In genomic region chr13:95510950-95511349, GRCh38 we compare ENCODE assay signal across 18 cellular contexts. TPM values are rescaled to one million over a fixed set of nuclear protein-coding genes. Genes with fewer than 3 reads are reported as not detected.
DNase-seq lines count a peak whose midpoint lies in the region; ATAC-seq and TF ChIP-seq lines count a peak whose summit lies in the region.
"Had no signal": no experiment of that assay in that cellular context is flagged by ENCODE, and none has a peak within 500 bp of the region (broad histone marks: within the 10 kb centered on the region; RNA-seq: fewer than 3 reads in every experiment).

No MANE protein-coding gene starts in this region.

- TF ChIP-seq POLR2A in esophagus squamous epithelium (IDR thresholded peaks at IDR 0.05), result no peak

- H3K27me3 ChIP-seq in esophagus squamous epithelium, result no peaks in the 10 kb centered on the region
- H3K27me3 ChIP-seq: BLaER1 treated with 17β-estradiol and CSF1 and Interleukin-3, amounts not matched to agents 10 nM and 100 nM had no signal

- no peak for TF ChIP-seq RAD21 in Ishikawa (IDR thresholded peaks at IDR 0.05; ENCODE audit: low read depth)

- POLR2A ChIA-PET in HEK293 (lab: Yijun Ruan, JAX), result no interaction called here

- H3K27ac ChIP-seq in HEK293 (ENCODE audit: extremely low read depth, low read depth, low read length) (no peak overlapping the region), esophagus squamous epithelium (peak overlapping the region in 3 of 4 donors; percentile 69 to 82 (median 81))
- H3K27ac ChIP-seq: 22Rv1, A549, C4-2B had no signal

- H3K4me3 ChIP-seq in HEK293 (ENCODE audit: low read depth, low read length) (no peak overlapping the region), esophagus squamous epithelium (no peak overlapping the region)
- H3K4me3 ChIP-seq: A549; BLaER1 treated with 17β-estradiol and CSF1 and Interleukin-3, amounts not matched to agents 10 nM and 100 nM had no signal

- intact Hi-C loops in esophagus squamous epithelium (cut with DNase I), result no loop called here

- no peak for DNase-seq in esophagus squamous epithelium (lab: John Stamatoyannopoulos, UW)
- DNase-seq in NCI-H1694 (lab: John Stamatoyannopoulos, UW), result no peak
- DNase-seq: AML-193; Caco-2; Calu3; CD4-positive, alpha-beta T cell; CD8-positive, alpha-beta T cell; DMS79 treated with DMSO at 0.1 percent for 48 hours; GF-D8 had no signal

- H3K4me1 ChIP-seq in HEK293 (ENCODE audit: control insufficient read depth, insufficient read depth, low read length), result no peaks in the 10 kb centered on the region
- H3K4me1 ChIP-seq in esophagus squamous epithelium, result peaks cover 6 to 56% (median 20%) of the 10 kb centered on the region in 3 donors
- H3K4me1 ChIP-seq: A549, Caco-2 had no signal

- no peak for ATAC-seq in GM21717 (IDR thresholded peaks at IDR 0.05; ENCODE audit: unreplicated experiment)
- ATAC-seq: A549; CD8-positive, alpha-beta T cell had no signal

- no peak for TF ChIP-seq CTCF in HEK293 (tag by site-specific recombination; IDR thresholded peaks at IDR 0.05)
- TF ChIP-seq CTCF in esophagus squamous epithelium (IDR thresholded peaks at IDR 0.05), result no peak

- TF ChIP-seq EP300 in Ishikawa (IDR thresholded peaks at IDR 0.05; ENCODE audit: borderline replicate concordance), result peak; percentile 47; the same call in 1 of the 2 replicates

- no peaks in the 10 kb centered on the region for H3K36me3 ChIP-seq in HEK293 (ENCODE audit: control insufficient read depth in 2 of 2, insufficient read depth in 1 of 2, low read length in 2 of 2)
- no peaks in the 10 kb centered on the region for H3K36me3 ChIP-seq in esophagus squamous epithelium
- H3K36me3 ChIP-seq: BLaER1 treated with 17β-estradiol and CSF1 and Interleukin-3, amounts not matched to agents 10 nM and 100 nM had no signal

- CTCF ChIA-PET in HEK293 (lab: Yijun Ruan, JAX), result no interaction called here

- H3K9me3 ChIP-seq in HEK293 (ENCODE audit: control insufficient read depth, insufficient read depth, low read depth, low read length) (no peaks in the 10 kb centered on the region), esophagus squamous epithelium (no peaks in the 10 kb centered on the region)
- H3K9me3 ChIP-seq: A549; BLaER1 treated with 17β-estradiol and CSF1 and Interleukin-3, amounts not matched to agents 10 nM and 100 nM; Caco-2 had no signal

- WGBS in esophagus squamous epithelium, 2 donors, result 19 to 38% methylated on average over 1 of the region's 1 CpG

TF ChIP-seq in HEK293, 187 proteins besides CTCF, POLR2A, EP300 and RAD21:
- no peak for TF ChIP-seq ZSCAN18 (tag by site-specific recombination; IDR thresholded peaks at IDR 0.05)
- no peak for TF ChIP-seq GFI1B (tag by site-specific recombination; IDR thresholded peaks at IDR 0.05)
- TF ChIP-seq ZNF677 (tag by site-specific recombination; IDR thresholded peaks at IDR 0.05), result no peak
- no peak for TF ChIP-seq ZNF777 (tag by site-specific recombination; IDR thresholded peaks at IDR 0.05; ENCODE audit: borderline replicate concordance)
- no peak for TF ChIP-seq ZNF837 (tag by site-specific recombination; IDR thresholded peaks at IDR 0.05)
- TF ChIP-seq ZNF664 (tag by site-specific recombination; IDR thresholded peaks at IDR 0.05), result peak; percentile 53; the same call in 1 of the 2 replicates
- no peak for TF ChIP-seq IKZF3 (tag by site-specific recombination; IDR thresholded peaks at IDR 0.05)
- TF ChIP-seq ZNF658 (tag by site-specific recombination; IDR thresholded peaks at IDR 0.05), result no peak

TF ChIP-seq in Ishikawa, 13 proteins besides CTCF, POLR2A, EP300 and RAD21:
- peak; percentile 46 for TF ChIP-seq TEAD4 (IDR thresholded peaks at IDR 0.05)
- TF ChIP-seq NFIC (IDR thresholded peaks at IDR 0.05), result peak; percentile 84
- peak; percentile 36; the same call in 1 of the 2 replicates for TF ChIP-seq TCF12 (IDR thresholded peaks at IDR 0.05; ENCODE audit: low read depth)
- no peak for TF ChIP-seq MAX (IDR thresholded peaks at IDR 0.05)
- TF ChIP-seq EGR1 (IDR thresholded peaks at IDR 0.05), result no peak

RNA-seq across cellular contexts. Expression of gene CLDN10, which starts 41.6 kb away (rescaled TPM):
- 1 to 10 TPM in 2 of 4 donors, not detected in 2; 1.3 to 9.5 TPM for total RNA-seq in esophagus squamous epithelium
- total RNA-seq: A172; B cell; Caco-2; CD4-positive, alpha-beta T cell; CD8-positive, alpha-beta T cell had no signal
